ENCODE assay signal across 8 cellular contexts in genomic region chr4:168153596-168154440, GRCh38.
DNase-seq lines count a peak whose midpoint lies in the region; ATAC-seq and TF ChIP-seq lines count a peak whose summit lies in the region.

No MANE protein-coding gene starts in this region.

- H3K4me1 Mint-ChIP-seq in activated T-helper 2 cell treated with anti-CD3 and anti-CD28 coated beads, Interferon-gamma antibody, Interleukin-2, Interleukin-4, amounts not matched to agents 10 μg/mL and 5 μg/mL and 100 μg/mL, durations not matched to agents 14 hours and 24 hours and 36 hours (ENCODE audit: low read depth), result peaks cover 1% of the 10 kb centered on the region

- TF ChIP-seq POLR2A in testis (IDR thresholded peaks at IDR 0.05), result no peak

- H3K27ac Mint-ChIP-seq in activated T-helper 2 cell treated with anti-CD3 and anti-CD28 coated beads, Interferon-gamma antibody, Interleukin-2, Interleukin-4, amounts not matched to agents 10 μg/mL and 5 μg/mL and 100 μg/mL, durations not matched to agents 14 hours and 24 hours and 36 hours, result no peak overlapping the region

- H3K4me3 ChIP-seq in fibroblast of pulmonary artery (replicated peaks; ENCODE audit: low read depth, low read length) (peak overlapping the region; percentile 32), testis (peak overlapping the region in 1 of 2 donors; percentile 18)

- H3K27me3 ChIP-seq in testis, result no peaks in the 10 kb centered on the region

- peak; percentile 46 for DNase-seq in DMS114 treated with DMSO at 0.1 percent for 48 hours (lab: John Stamatoyannopoulos, UW; ENCODE audit: unreplicated experiment)
- peak; percentile 76 for DNase-seq in KBM-7
- DNase-seq in RKO (ENCODE audit: low spot score), result peak; percentile 70
- peak; percentile 23 for DNase-seq in activated T-helper 2 cell treated with anti-CD3 and anti-CD28 coated beads, Interferon-gamma antibody, Interleukin-2, Interleukin-4, amounts not matched to agents 10 μg/mL and 5 μg/mL and 100 μg/mL, durations not matched to agents 14 hours and 24 hours and 36 hours (ENCODE audit: low spot score)
- DNase-seq in fibroblast of pulmonary artery (ENCODE audit: low read depth), result peak; percentile 86
- peak; percentile 1 for DNase-seq in occipital lobe (lab: John Stamatoyannopoulos, UW)
- DNase-seq in testis, result peak; percentile 91

- H3K4me1 ChIP-seq in testis, result no peaks in the 10 kb centered on the region

- intact Hi-C loops in activated T-helper 2 cell treated with anti-CD3 and anti-CD28 coated beads, Interferon-gamma antibody, Interleukin-2, Interleukin-4, amounts not matched to agents 10 μg/mL and 5 μg/mL and 100 μg/mL, durations not matched to agents 14 hours and 24 hours and 36 hours (cut with micrococcal nuclease), result loop anchor here (2.0 to 10.0 kb wide), 3 partner anchors 369 to 1989 kb away; no protein-coding TSS in a partner anchor
- intact Hi-C loops in testis (cut with DNase I; ENCODE audit: low total_unique reads), result no loop called here

- ATAC-seq in GM21529 (IDR thresholded peaks at IDR 0.05; ENCODE audit: unreplicated experiment), result peak; percentile 87

- H3K4me3 Mint-ChIP-seq in activated T-helper 2 cell treated with anti-CD3 and anti-CD28 coated beads, Interferon-gamma antibody, Interleukin-2, Interleukin-4, amounts not matched to agents 10 μg/mL and 5 μg/mL and 100 μg/mL, durations not matched to agents 14 hours and 24 hours and 36 hours (ENCODE audit: low read depth), result no peak overlapping the region

- H3K36me3 ChIP-seq in testis (ENCODE audit: low read depth, missing control alignments), result no peaks in the 10 kb centered on the region

- peaks cover 5% of the 10 kb centered on the region for H3K27me3 Mint-ChIP-seq in activated T-helper 2 cell treated with anti-CD3 and anti-CD28 coated beads, Interferon-gamma antibody, Interleukin-2, Interleukin-4, amounts not matched to agents 10 μg/mL and 5 μg/mL and 100 μg/mL, durations not matched to agents 14 hours and 24 hours and 36 hours (ENCODE audit: low read depth)

- no peaks in the 10 kb centered on the region for H3K36me3 Mint-ChIP-seq in activated T-helper 2 cell treated with anti-CD3 and anti-CD28 coated beads, Interferon-gamma antibody, Interleukin-2, Interleukin-4, amounts not matched to agents 10 μg/mL and 5 μg/mL and 100 μg/mL, durations not matched to agents 14 hours and 24 hours and 36 hours (ENCODE audit: low read depth)

- 11 to 16% methylated on average over 10 of the region's 10 CpGs for WGBS in testis, 2 donors

- H3K9me3 ChIP-seq in testis, result no peaks in the 10 kb centered on the region

- H3K27ac ChIP-seq in testis, result no peak overlapping the region

- in situ Hi-C loops in KBM-7 (cut with MboI; ENCODE audit: low pct_unique_long_range_greater_than_20kb, low sequenced_read_pairs), result no loop called here

- TF ChIP-seq CTCF in fibroblast of pulmonary artery (IDR thresholded peaks at IDR 0.05; ENCODE audit: low read length, missing control alignments), result peak; percentile 70
- peak in 2 of 3 experiments; percentile 34 to 53 for TF ChIP-seq CTCF in testis (IDR thresholded peaks at IDR 0.05)

- H3K9me3 Mint-ChIP-seq in activated T-helper 2 cell treated with anti-CD3 and anti-CD28 coated beads, Interferon-gamma antibody, Interleukin-2, Interleukin-4, amounts not matched to agents 10 μg/mL and 5 μg/mL and 100 μg/mL, durations not matched to agents 14 hours and 24 hours and 36 hours, result no peaks in the 10 kb centered on the region

Comparison
In these comparisons a context has a peak if more than half of its experiments do, and no peak if none do; other contexts are left out.
1. DNase-seq: peak in every context shown above with its lines; median percentile 91 in testis; 86 in fibroblast of pulmonary artery; 76 in KBM-7; 70 in RKO; 46 in DMS114 treated with DMSO at 0.1 percent for 48 hours; 23 in activated T-helper 2 cell treated with anti-CD3 and anti-CD28 coated beads, Interferon-gamma antibody, Interleukin-2, Interleukin-4, amounts not matched to agents 10 μg/mL and 5 μg/mL and 100 μg/mL, durations not matched to agents 14 hours and 24 hours and 36 hours; 1 in occipital lobe.